In the genomic region with DNA sequence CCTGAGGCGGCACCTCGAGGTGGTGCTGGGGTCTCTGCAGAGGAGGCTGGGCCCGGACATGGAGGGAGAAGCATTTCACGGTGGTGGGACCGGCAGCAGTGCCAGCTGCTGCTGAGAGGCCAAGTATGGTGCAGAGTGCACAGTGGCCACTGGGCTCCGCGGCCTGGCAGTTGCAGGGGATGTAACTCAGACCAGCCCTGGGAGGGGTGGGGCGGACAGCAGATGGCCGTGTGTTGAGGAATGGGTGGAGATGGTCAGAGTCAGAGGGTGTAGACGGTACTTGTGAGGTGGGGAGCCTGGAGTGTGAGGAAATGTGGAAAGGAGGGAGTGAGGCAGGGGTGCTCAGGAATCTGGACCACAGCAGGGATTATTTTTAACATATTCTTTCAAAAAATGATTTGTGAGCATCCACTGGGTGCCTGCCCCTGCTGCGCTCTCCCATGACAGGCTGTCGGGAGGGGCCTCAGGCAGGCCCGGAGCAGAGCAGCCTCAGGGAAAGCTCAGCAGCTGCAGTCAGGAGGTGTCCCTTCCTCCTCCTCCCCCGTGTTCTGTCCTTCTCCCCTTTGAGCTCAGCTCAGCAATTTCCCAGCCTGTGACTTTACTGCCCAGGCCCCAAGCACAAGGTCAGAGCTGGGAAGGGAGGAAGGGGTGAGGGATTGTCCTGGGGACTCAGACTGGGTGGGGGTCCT, we compare ENCODE assay signal across 17 cellular contexts.
A peak's percentile ranks its signal among the peaks of the same experiment; 100 is the strongest.
DNase-seq lines count a peak whose midpoint lies in the region; TF ChIP-seq lines count a peak whose summit lies in the region.
"Had no signal": no experiment of that assay in that cellular context is flagged by ENCODE, and none has a peak within 500 bp of the region (broad histone marks: within the 10 kb centered on the region; RNA-seq: fewer than 3 reads in every experiment).

No MANE protein-coding gene starts in this region.

- DNase-seq in AG20443 (ENCODE audit: low spot score): peak; percentile 45
- DNase-seq in endodermal cell: no peak
- no peak for DNase-seq in midbrain (lab: John Stamatoyannopoulos, UW)
- no peak for DNase-seq in NK-92 treated with Interleukin-12 subunit alpha and Interleukin-12 subunit beta, amount 100 ng/mL, for 24 hours (lab: John Stamatoyannopoulos, UW)
- DNase-seq in esophagus muscularis mucosa (ENCODE audit: extremely low spot score): no peak
- no peak for DNase-seq in activated T-helper 2 cell treated with anti-CD3 and anti-CD28 coated beads, Interferon-gamma antibody, Interleukin-2, Interleukin-4, amounts not matched to agents 10 μg/mL and 5 μg/mL and 100 μg/mL, durations not matched to agents 14 hours and 24 hours and 36 hours (ENCODE audit: low spot score)
- DNase-seq: activated CD8-positive, alpha-beta memory T cell treated with anti-CD3 and anti-CD28 coated beads, Interleukin-2, amount 10 ng/mL, durations not matched to agents 7 days and 5 days; activated effector memory CD4-positive, alpha-beta T cell treated with Interleukin-2 at 50 U/mL for 16 hours; effector CD4-positive, alpha-beta T cell; EL; NCI-H1930; NCI-H446 treated with DMSO at 0.1 percent for 48 hours; stimulated activated naive CD4-positive, alpha-beta T cell had no signal

- H3K4me3 Mint-ChIP-seq in IgD-negative memory B cell (peak overlapping the region in 1 of 4 donors; percentile 60), endodermal cell (no peak overlapping the region), nephron (peak overlapping the region in 1 of 3 experiments; percentile 11)
- H3K4me3 Mint-ChIP-seq in activated T-helper 2 cell treated with anti-CD3 and anti-CD28 coated beads, Interferon-gamma antibody, Interleukin-2, Interleukin-4, amounts not matched to agents 10 μg/mL and 5 μg/mL and 100 μg/mL, durations not matched to agents 14 hours and 24 hours and 36 hours (ENCODE audit: low read depth): no peak overlapping the region
- H3K4me3 Mint-ChIP-seq: activated CD8-positive, alpha-beta memory T cell treated with anti-CD3 and anti-CD28 coated beads, Interleukin-2, amount 10 ng/mL, durations not matched to agents 7 days and 5 days; neural crest cell; T-helper 1 cell treated with Interleukin-12 subunit alpha and Interleukin-12 subunit beta and Interleukin-4 antibody, amounts not matched to agents 30 μg/mL and 1 μg/mL, for 36 hours had no signal

- H3K4me1 Mint-ChIP-seq in IgD-negative memory B cell (peaks cover 5 to 10% (median 8%) of the 10 kb centered on the region in 3 donors), endodermal cell (no peaks in the 10 kb centered on the region), nephron (peaks cover 20% of the 10 kb centered on the region)
- H3K4me1 Mint-ChIP-seq in activated T-helper 2 cell treated with anti-CD3 and anti-CD28 coated beads, Interferon-gamma antibody, Interleukin-2, Interleukin-4, amounts not matched to agents 10 μg/mL and 5 μg/mL and 100 μg/mL, durations not matched to agents 14 hours and 24 hours and 36 hours (ENCODE audit: low read depth): peaks cover 4% of the 10 kb centered on the region
- H3K4me1 Mint-ChIP-seq: neural crest cell had no signal

- H3K9ac ChIP-seq in endodermal cell (ENCODE audit: extremely low read depth, low read length, poor library complexity, severe bottlenecking): no peak overlapping the region

- peaks cover 5% of the 10 kb centered on the region for H3K9me3 ChIP-seq in endodermal cell (ENCODE audit: control insufficient read depth, low read length)
- no peaks in the 10 kb centered on the region for H3K9me3 ChIP-seq in esophagus muscularis mucosa

- H3K27ac ChIP-seq in endodermal cell (ENCODE audit: low read depth, low read length) (no peak overlapping the region), esophagus muscularis mucosa (replicated peaks in 1 of 4) (no peak overlapping the region)

- TF ChIP-seq CTCF in endodermal cell (conservative IDR thresholded peaks at IDR 0.05) (no peak), nephron (IDR thresholded peaks at IDR 0.05; ENCODE audit: unreplicated experiment in 3 of 3) (no peak), esophagus muscularis mucosa (IDR thresholded peaks at IDR 0.05) (no peak)

- no peak overlapping the region for H3K4me3 ChIP-seq in endodermal cell (ENCODE audit: low read length)
- H3K4me3 ChIP-seq in esophagus muscularis mucosa: no peak overlapping the region

- H3K4me1 ChIP-seq in endodermal cell (ENCODE audit: control insufficient read depth, insufficient read depth, low read length) (no peaks in the 10 kb centered on the region), esophagus muscularis mucosa (peaks cover 0 to 3% (median 1%) of the 10 kb centered on the region in 4 donors)

- no peak for TF ChIP-seq EP300 in esophagus muscularis mucosa (IDR thresholded peaks at IDR 0.05)

- H3K9me3 Mint-ChIP-seq in IgD-negative memory B cell (peaks cover 0 to 3% (median 2%) of the 10 kb centered on the region in 3 donors), endodermal cell (peaks cover 5% of the 10 kb centered on the region), nephron (peaks cover 3% of the 10 kb centered on the region)
- H3K9me3 Mint-ChIP-seq in activated T-helper 2 cell treated with anti-CD3 and anti-CD28 coated beads, Interferon-gamma antibody, Interleukin-2, Interleukin-4, amounts not matched to agents 10 μg/mL and 5 μg/mL and 100 μg/mL, durations not matched to agents 14 hours and 24 hours and 36 hours: peaks cover 9% of the 10 kb centered on the region
- H3K9me3 Mint-ChIP-seq: neural crest cell had no signal

- H3K36me3 ChIP-seq in endodermal cell (ENCODE audit: control insufficient read depth, insufficient read depth, low read length) (peaks cover 4% of the 10 kb centered on the region), esophagus muscularis mucosa (no peaks in the 10 kb centered on the region)

- H3K36me3 Mint-ChIP-seq in IgD-negative memory B cell (peaks cover 24% of the 10 kb centered on the region), endodermal cell (ENCODE audit: low read depth) (peaks cover 43% of the 10 kb centered on the region), nephron (ENCODE audit: low read depth) (peaks cover 4% of the 10 kb centered on the region)
- H3K36me3 Mint-ChIP-seq in activated T-helper 2 cell treated with anti-CD3 and anti-CD28 coated beads, Interferon-gamma antibody, Interleukin-2, Interleukin-4, amounts not matched to agents 10 μg/mL and 5 μg/mL and 100 μg/mL, durations not matched to agents 14 hours and 24 hours and 36 hours (ENCODE audit: low read depth): peaks cover 11% of the 10 kb centered on the region

- WGBS in endodermal cell (ENCODE audit: insufficient coverage in 1 of 2, insufficient read length in 1 of 2), 2 experiments: 94 to 95% methylated on average over 3 to 14 of the region's 14 CpGs
- WGBS in esophagus muscularis mucosa: 74% methylated on average over 14 of the region's 14 CpGs

- intact Hi-C loops in esophagus muscularis mucosa (cut with DNase I): no loop called here
- intact Hi-C loops in activated T-helper 2 cell treated with anti-CD3 and anti-CD28 coated beads, Interferon-gamma antibody, Interleukin-2, Interleukin-4, amounts not matched to agents 10 μg/mL and 5 μg/mL and 100 μg/mL, durations not matched to agents 14 hours and 24 hours and 36 hours (cut with micrococcal nuclease): no loop called here

- H3K27me3 ChIP-seq in endodermal cell (ENCODE audit: control insufficient read depth, insufficient read depth, low read length, poor library complexity, severe bottlenecking) (no peaks in the 10 kb centered on the region), esophagus muscularis mucosa (no peaks in the 10 kb centered on the region)

- H3K27ac Mint-ChIP-seq in IgD-negative memory B cell: peak overlapping the region in 2 of 3 donors; percentile 80 to 88
- peak overlapping the region; percentile 73 for H3K27ac Mint-ChIP-seq in endodermal cell
- peak overlapping the region in 2 of 3 experiments; percentile 42 to 94 for H3K27ac Mint-ChIP-seq in nephron
- no peak overlapping the region for H3K27ac Mint-ChIP-seq in activated T-helper 2 cell treated with anti-CD3 and anti-CD28 coated beads, Interferon-gamma antibody, Interleukin-2, Interleukin-4, amounts not matched to agents 10 μg/mL and 5 μg/mL and 100 μg/mL, durations not matched to agents 14 hours and 24 hours and 36 hours
- H3K27ac Mint-ChIP-seq: activated CD8-positive, alpha-beta memory T cell treated with anti-CD3 and anti-CD28 coated beads, Interleukin-2, amount 10 ng/mL, durations not matched to agents 7 days and 5 days; T-helper 1 cell treated with Interleukin-12 subunit alpha and Interleukin-12 subunit beta and Interleukin-4 antibody, amounts not matched to agents 30 μg/mL and 1 μg/mL, for 36 hours had no signal

- no peak for TF ChIP-seq POLR2A in esophagus muscularis mucosa (IDR thresholded peaks at IDR 0.05; ENCODE audit: low read depth)

- peaks cover 2% of the 10 kb centered on the region for H3K27me3 Mint-ChIP-seq in IgD-negative memory B cell
- H3K27me3 Mint-ChIP-seq in endodermal cell (ENCODE audit: insufficient read depth): no peaks in the 10 kb centered on the region
- H3K27me3 Mint-ChIP-seq in nephron (ENCODE audit: low read depth): peaks cover 18% of the 10 kb centered on the region
- H3K27me3 Mint-ChIP-seq in activated T-helper 2 cell treated with anti-CD3 and anti-CD28 coated beads, Interferon-gamma antibody, Interleukin-2, Interleukin-4, amounts not matched to agents 10 μg/mL and 5 μg/mL and 100 μg/mL, durations not matched to agents 14 hours and 24 hours and 36 hours (ENCODE audit: low read depth): no peaks in the 10 kb centered on the region
- H3K27me3 Mint-ChIP-seq: activated CD8-positive, alpha-beta memory T cell treated with anti-CD3 and anti-CD28 coated beads, Interleukin-2, amount 10 ng/mL, durations not matched to agents 7 days and 5 days had no signal
